In the genomic region with DNA sequence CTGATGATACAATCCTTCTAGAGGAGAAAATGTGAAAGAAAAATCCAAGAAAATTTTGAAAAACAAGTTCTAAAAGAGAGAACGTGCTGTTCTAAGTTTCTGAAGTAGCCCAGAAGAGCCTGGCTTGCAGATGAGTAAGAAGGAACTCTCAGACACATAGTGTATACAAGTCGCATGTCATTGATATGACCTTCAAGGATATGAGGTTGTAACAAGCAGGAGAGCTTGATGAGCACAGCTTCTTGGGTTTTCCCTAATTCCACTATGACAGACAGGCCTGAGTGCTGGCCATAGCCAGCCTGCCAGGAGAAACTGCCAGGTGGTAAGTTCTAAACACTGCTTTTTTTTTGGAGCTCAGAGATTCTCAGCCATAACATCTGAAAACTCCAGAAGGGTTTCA, we compare ENCODE assay signal across 22 cellular contexts.
"Had no signal": no experiment of that assay in that cellular context is flagged by ENCODE, and none has a peak within 500 bp of the region (broad histone marks: within the 10 kb centered on the region; RNA-seq: fewer than 3 reads in every experiment).

No MANE protein-coding gene starts in this region.

- H3K79me2 ChIP-seq: parathyroid adenoma had no signal

- H3K9ac ChIP-seq: parathyroid adenoma had no signal

- H3K4me3 ChIP-seq: gastrocnemius medialis, left ventricle myocardium inferior, lower lobe of right lung, psoas muscle, right lobe of liver, stomach, thoracic aorta, transverse colon had no signal

- H3K27me3 ChIP-seq: gastrocnemius medialis, right lobe of liver, stomach, transverse colon had no signal

- H3K4me1 ChIP-seq: lower lobe of right lung, parathyroid adenoma, right lobe of liver had no signal

- ATAC-seq: esophagus mucosa; gastrocnemius medialis; left cardiac atrium; lower lobe of right lung; naive thymus-derived CD4-positive, alpha-beta T cell; psoas muscle; right lobe of liver had no signal

- H3K27ac ChIP-seq: left ventricle myocardium inferior, lower lobe of right lung, parathyroid adenoma, psoas muscle, right lobe of liver, stomach, thoracic aorta, transverse colon had no signal

- H3K36me3 ChIP-seq: gastrocnemius medialis, left ventricle myocardium inferior, lower lobe of right lung, right lobe of liver, stomach, thoracic aorta, transverse colon had no signal

- H3K9me3 ChIP-seq: gastrocnemius medialis, left ventricle myocardium inferior, lower lobe of right lung, psoas muscle, right lobe of liver, stomach, thoracic aorta, transverse colon had no signal

- DNase-seq: effector memory CD4-positive, alpha-beta T cell; gastrocnemius medialis; immature natural killer cell; kidney; left cardiac atrium; left ventricle myocardium inferior; lower lobe of right lung; midbrain; naive thymus-derived CD4-positive, alpha-beta T cell; nephron progenitor cell; psoas muscle; retina; right lobe of liver; small intestine; stimulated activated CD4-positive, alpha-beta T cell treated with anti-CD3 and anti-CD28 coated beads, Interleukin-12 subunit alpha, Interleukin-12 subunit beta, amount 100 ng/mL, for 4 hours; stimulated activated naive CD4-positive, alpha-beta T cell; stomach; substantia nigra; transverse colon had no signal

- H2AFZ ChIP-seq: parathyroid adenoma had no signal
